ENCODE assay signal across 11 cellular contexts in the genomic region with DNA sequence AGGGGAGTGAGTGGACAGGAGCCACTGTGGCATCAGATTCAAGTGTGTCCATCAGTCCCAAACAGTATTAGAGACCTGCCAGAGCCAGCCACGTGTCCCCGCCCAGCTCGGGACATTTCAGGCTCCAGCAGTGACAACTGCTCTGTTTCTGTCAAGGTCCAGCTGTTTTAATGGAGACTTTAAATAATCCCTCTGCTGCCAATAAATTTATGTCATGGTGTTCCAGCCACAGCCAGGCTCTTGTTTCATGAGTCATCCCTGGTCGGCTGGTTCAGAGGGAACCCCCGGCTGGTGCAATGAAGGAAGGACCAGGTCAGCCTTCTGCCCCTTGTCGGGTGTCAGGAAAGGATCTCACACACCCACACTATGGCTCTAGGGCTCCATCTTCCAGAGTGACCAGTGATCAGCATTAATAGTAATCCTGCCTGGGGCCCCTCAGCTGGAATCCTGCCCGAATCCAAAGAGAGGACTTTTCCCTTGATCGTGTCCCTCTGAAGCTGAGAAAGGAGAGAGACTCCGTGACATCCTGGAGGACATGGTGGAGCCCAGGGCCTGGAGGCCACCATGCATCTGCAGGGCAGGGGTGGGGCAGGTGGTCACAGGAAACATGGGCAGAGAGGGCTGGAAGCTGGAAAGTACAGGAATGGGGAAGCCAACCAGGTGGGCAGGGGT.
DNase-seq lines count a peak whose midpoint lies in the region; ATAC-seq and TF ChIP-seq lines count a peak whose summit lies in the region.
"Had no signal": no experiment of that assay in that cellular context is flagged by ENCODE, and none has a peak within 500 bp of the region (broad histone marks: within the 10 kb centered on the region; RNA-seq: fewer than 3 reads in every experiment).

No MANE protein-coding gene starts in this region.

- no peak for TF ChIP-seq CTCF in BJ (IDR thresholded peaks at IDR 0.05; ENCODE audit: insufficient read depth, low read depth, low read length)
- TF ChIP-seq CTCF in GM20000 (IDR thresholded peaks at IDR 0.05; ENCODE audit: extremely low read depth, missing control alignments) = no peak

- no peak overlapping the region for H3K27ac Mint-ChIP-seq in activated CD4-positive, alpha-beta T cell treated with anti-CD3 and anti-CD28 coated beads, Interleukin-2, amount 10 ng/mL, durations not matched to agents 7 days and 5 days
- H3K27ac Mint-ChIP-seq: stimulated activated memory B cell treated with anti-CD40 and anti-IgM and Interleukin-4, amounts not matched to agents 10 μg/mL and 1 μg/mL and 100 μg/mL, for 72 hours had no signal

- POLR2A ChIA-PET in BJ (lab: Charles Lee) = no interaction called here
- POLR2A ChIA-PET in activated CD4-positive, alpha-beta T cell treated with anti-CD3 and anti-CD28 coated beads, Interleukin-2, amount 10 ng/mL, durations not matched to agents 7 days and 5 days (lab: Charles Lee) = no interaction called here

- no peaks in the 10 kb centered on the region for H3K36me3 ChIP-seq in BJ (ENCODE audit: control insufficient read depth, insufficient read depth, low read length)
- H3K36me3 ChIP-seq: pancreas had no signal

- peaks cover 7% of the 10 kb centered on the region for H3K27me3 Mint-ChIP-seq in activated CD4-positive, alpha-beta T cell treated with anti-CD3 and anti-CD28 coated beads, Interleukin-2, amount 10 ng/mL, durations not matched to agents 7 days and 5 days

- ATAC-seq in GM18858 (IDR thresholded peaks at IDR 0.05; ENCODE audit: unreplicated experiment) = no peak

- no peak overlapping the region for H3K4me3 ChIP-seq in BJ (ENCODE audit: low read depth, low read length)
- H3K4me3 ChIP-seq: pancreas had no signal

- peak overlapping the region; percentile 25 for H3K27ac ChIP-seq in epithelial cell of prostate
- H3K27ac ChIP-seq: pancreas had no signal

- H3K4me3 Mint-ChIP-seq in activated CD4-positive, alpha-beta T cell treated with anti-CD3 and anti-CD28 coated beads, Interleukin-2, amount 10 ng/mL, durations not matched to agents 7 days and 5 days = no peak overlapping the region
- H3K4me3 Mint-ChIP-seq: stimulated activated memory B cell treated with anti-CD40 and anti-IgM and Interleukin-4, amounts not matched to agents 10 μg/mL and 1 μg/mL and 100 μg/mL, for 72 hours had no signal

- no peaks in the 10 kb centered on the region for H3K36me3 Mint-ChIP-seq in activated CD4-positive, alpha-beta T cell treated with anti-CD3 and anti-CD28 coated beads, Interleukin-2, amount 10 ng/mL, durations not matched to agents 7 days and 5 days (ENCODE audit: low read depth)
- H3K36me3 Mint-ChIP-seq: stimulated activated memory B cell treated with anti-CD40 and anti-IgM and Interleukin-4, amounts not matched to agents 10 μg/mL and 1 μg/mL and 100 μg/mL, for 72 hours had no signal

- DNase-seq in BJ (ENCODE audit: low read depth) (peak; percentile 56), M059J (ENCODE audit: low read depth) (peak; percentile 94), epithelial cell of prostate (ENCODE audit: low read depth, low spot score) (no peak), myocyte (ENCODE audit: low read depth) (peak; percentile 84), DMS114 treated with DMSO at 0.1 percent for 48 hours (lab: John Stamatoyannopoulos, UW; ENCODE audit: unreplicated experiment) (no peak), GM20000 (ENCODE audit: low spot score) (no peak)
- DNase-seq in activated CD4-positive, alpha-beta T cell treated with anti-CD3 and anti-CD28 coated beads, Interleukin-2, amount 10 ng/mL, durations not matched to agents 7 days and 5 days = no peak
- DNase-seq: SHP77 treated with DMSO at 0.1 percent for 48 hours had no signal

- no peaks in the 10 kb centered on the region for H3K27me3 ChIP-seq in BJ (ENCODE audit: control insufficient read depth, insufficient read depth, low read length)
- H3K27me3 ChIP-seq: pancreas had no signal

- no peaks in the 10 kb centered on the region for H3K4me1 Mint-ChIP-seq in activated CD4-positive, alpha-beta T cell treated with anti-CD3 and anti-CD28 coated beads, Interleukin-2, amount 10 ng/mL, durations not matched to agents 7 days and 5 days
- H3K4me1 Mint-ChIP-seq: stimulated activated memory B cell treated with anti-CD40 and anti-IgM and Interleukin-4, amounts not matched to agents 10 μg/mL and 1 μg/mL and 100 μg/mL, for 72 hours had no signal

- CTCF ChIA-PET in BJ (lab: Yijun Ruan, JAX) = interaction anchor here (1.0 to 1.1 kb wide), 2 partner anchors 90 to 143 kb away, joined by 3 read pairs; no protein-coding TSS in a partner anchor
- CTCF ChIA-PET in activated CD4-positive, alpha-beta T cell treated with anti-CD3 and anti-CD28 coated beads, Interleukin-2, amount 10 ng/mL, durations not matched to agents 7 days and 5 days (lab: Charles Lee) = no interaction called here

- no peaks in the 10 kb centered on the region for H3K9me3 Mint-ChIP-seq in activated CD4-positive, alpha-beta T cell treated with anti-CD3 and anti-CD28 coated beads, Interleukin-2, amount 10 ng/mL, durations not matched to agents 7 days and 5 days

Comparison
In these comparisons a context has a peak if more than half of its experiments do, and no peak if none do; other contexts are left out.
1. DNase-seq: peak in BJ (single experiment), M059J (single experiment) and myocyte (single experiment); none in epithelial cell of prostate (single experiment), DMS114 treated with DMSO at 0.1 percent for 48 hours (single experiment), activated CD4-positive, alpha-beta T cell treated with anti-CD3 and anti-CD28 coated beads, Interleukin-2, amount 10 ng/mL, durations not matched to agents 7 days and 5 days (single experiment) and GM20000 (single experiment).